11 cellular contexts compared by ENCODE assay signal in genomic region chr5:2738700-2739359, GRCh38. TPM values are rescaled to one million over a fixed set of nuclear protein-coding genes. Genes with fewer than 3 reads are reported as not detected.
A peak's percentile ranks its signal among the peaks of the same experiment; 100 is the strongest.
DNase-seq lines count a peak whose midpoint lies in the region; ATAC-seq, FAIRE-seq and TF ChIP-seq lines count a peak whose summit lies in the region.
"Had no signal": no experiment of that assay in that cellular context is flagged by ENCODE, and none has a peak within 500 bp of the region (broad histone marks: within the 10 kb centered on the region; RNA-seq: fewer than 3 reads in every experiment).

No MANE protein-coding gene starts in this region.

- H3K9me3 ChIP-seq in A549 (no peaks in the 10 kb centered on the region), NT2/D1 (ENCODE audit: insufficient read depth, low read length) (no peaks in the 10 kb centered on the region; the same call in 1 of the 2 replicates), neural cell (ENCODE audit: low read length) (peaks cover 12% of the 10 kb centered on the region)

- no peak for TF ChIP-seq POLR2A in A549 (IDR thresholded peaks at IDR 0.05; ENCODE audit: low read length)

- H2AFZ ChIP-seq in neural cell (ENCODE audit: low read depth, low read length) = no peak overlapping the region

- WGBS in A549 (ENCODE audit: missing lambda C conversion rate) = 9% methylated on average over 16 of the region's 54 CpGs

- no peak for TF ChIP-seq CTCF in A549 (IDR thresholded peaks at IDR 0.05)
- no peak for TF ChIP-seq CTCF in fibroblast of pulmonary artery (IDR thresholded peaks at IDR 0.05; ENCODE audit: low read length, missing control alignments)
- no peak for TF ChIP-seq CTCF in neural cell (IDR thresholded peaks at IDR 0.05; ENCODE audit: poor library complexity, severe bottlenecking)

- H3K4me2 ChIP-seq in A549 (peak overlapping the region; percentile 72), neural cell (ENCODE audit: low read length) (no peak overlapping the region)

- no peaks in the 10 kb centered on the region for H3K79me2 ChIP-seq in neural cell (replicated peaks; ENCODE audit: insufficient read depth, low read length)

- no peak for FAIRE-seq in A549 (lab: Jason Lieb, UNC)
- FAIRE-seq: urothelium cell line had no signal

- CTCF ChIA-PET in A549 (lab: Yijun Ruan, JAX) = interaction anchor here (1.0 kb wide), 1 partner anchor 23 kb away, joined by 3 read pairs; no protein-coding TSS in a partner anchor

- H3K36me3 ChIP-seq in NT2/D1 (ENCODE audit: insufficient read depth, insufficient read length, low read length) = peaks cover 10% of the 10 kb centered on the region
- no peaks in the 10 kb centered on the region for H3K36me3 ChIP-seq in neural cell (ENCODE audit: insufficient read depth, low read length)

- ATAC-seq in A549 = peak; percentile 33 to 57; a peak in 4 of 6 replicates
- ATAC-seq in HG03025 (IDR thresholded peaks at IDR 0.05; ENCODE audit: low FRiP score, unreplicated experiment) = no peak

- no peaks in the 10 kb centered on the region for H3K9me2 ChIP-seq in neural cell (ENCODE audit: insufficient read depth, low read length)

- TF ChIP-seq EP300 in A549 (IDR thresholded peaks at IDR 0.05) = no peak
- no peak for TF ChIP-seq EP300 in neural cell (conservative IDR thresholded peaks at IDR 0.05; ENCODE audit: poor library complexity, severe bottlenecking)

- POLR2A ChIA-PET in A549 (lab: Yijun Ruan, JAX) = no interaction called here

- H3K27me3 ChIP-seq in NT2/D1 (ENCODE audit: insufficient read depth, insufficient read length) (peaks cover 4% of the 10 kb centered on the region), neural cell (ENCODE audit: insufficient read depth, low read depth, low read length) (peaks cover 59% of the 10 kb centered on the region)

- H3K27ac ChIP-seq in A549 (no peak overlapping the region), neural cell (ENCODE audit: low read length) (no peak overlapping the region)

- DNase-seq in A549 (ENCODE audit: low read depth in 1 of 2, low spot score in 1 of 2) = no peak
- DNase-seq in NT2/D1 (ENCODE audit: low read depth, low spot score) = no peak
- DNase-seq in fibroblast of pulmonary artery (ENCODE audit: low read depth) = no peak
- DNase-seq in activated T-cell treated with anti-CD3 and anti-CD28 coated beads, Interleukin-2, amount 50 U/mL, for 48 hours = no peak
- DNase-seq in iPS-NIHi7 (ENCODE audit: extremely low spot score) = no peak
- no peak for DNase-seq in RKO (ENCODE audit: low spot score)
- DNase-seq: erythroblast had no signal

- H4K20me1 ChIP-seq in neural cell (ENCODE audit: insufficient read depth) = no peaks in the 10 kb centered on the region

- H3K9ac ChIP-seq in NT2/D1 (ENCODE audit: insufficient read length, low read depth) (peak overlapping the region; percentile 74), neural cell (ENCODE audit: low read length) (no peak overlapping the region)

- no peaks in the 10 kb centered on the region for H3F3A ChIP-seq in neural cell (ENCODE audit: insufficient read depth, low read length, poor library complexity, severe bottlenecking)

- H3K4me3 ChIP-seq in A549 (peak overlapping the region; percentile 39; the same call in 2 of the 3 replicates), NT2/D1 (ENCODE audit: insufficient read length, low read depth) (peak overlapping the region; percentile 50), fibroblast of pulmonary artery (replicated peaks; ENCODE audit: low read depth, low read length) (peak overlapping the region; percentile 47), neural cell (ENCODE audit: low read length) (peak overlapping the region; percentile 60)

- H3K4me1 ChIP-seq in A549 (no peaks in the 10 kb centered on the region), NT2/D1 (ENCODE audit: insufficient read depth, insufficient read length) (no peaks in the 10 kb centered on the region)

- TF ChIP-seq RAD21 in A549 (conservative IDR thresholded peaks at IDR 0.05 in 1 of 2, IDR thresholded peaks at IDR 0.05 in 1 of 2) (no peak), neural cell (conservative IDR thresholded peaks at IDR 0.05) (no peak)

TF ChIP-seq in A549, 52 proteins besides CTCF, POLR2A, EP300 and RAD21:
- TF ChIP-seq, protein P1, sequence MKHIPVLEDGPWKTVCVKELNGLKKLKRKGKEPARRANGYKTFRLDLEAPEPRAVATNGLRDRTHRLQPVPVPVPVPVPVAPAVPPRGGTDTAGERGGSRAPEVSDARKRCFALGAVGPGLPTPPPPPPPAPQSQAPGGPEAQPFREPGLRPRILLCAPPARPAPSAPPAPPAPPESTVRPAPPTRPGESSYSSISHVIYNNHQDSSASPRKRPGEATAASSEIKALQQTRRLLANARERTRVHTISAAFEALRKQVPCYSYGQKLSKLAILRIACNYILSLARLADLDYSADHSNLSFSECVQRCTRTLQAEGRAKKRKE (CRISPR knock-in tag; IDR thresholded peaks at IDR 0.05; ENCODE audit: low read depth) = no peak
- TF ChIP-seq BHLHE40 (IDR thresholded peaks at IDR 0.05; ENCODE audit: low read depth, low read length) = no peak
TF ChIP-seq in A549: peak in this region for 0.

TF ChIP-seq in neural cell, 6 proteins besides CTCF, POLR2A, EP300 and RAD21:
- TF ChIP-seq REST (IDR thresholded peaks at IDR 0.05; ENCODE audit: borderline replicate concordance) = no peak
- no peak for TF ChIP-seq TAF1 (IDR thresholded peaks at IDR 0.05; ENCODE audit: low read depth)
- TF ChIP-seq POLR2AphosphoS5 (IDR thresholded peaks at IDR 0.05) = no peak
- TF ChIP-seq EZH2 (IDR thresholded peaks at IDR 0.05; ENCODE audit: borderline replicate concordance, insufficient read depth, low read length, poor library complexity, severe bottlenecking) = no peak
- no peak for TF ChIP-seq MXI1 (conservative IDR thresholded peaks at IDR 0.05; ENCODE audit: poor library complexity, severe bottlenecking)
- TF ChIP-seq SMC3 (conservative IDR thresholded peaks at IDR 0.05; ENCODE audit: poor library complexity) = no peak

RNA-seq across cellular contexts. Expression of gene IRX2, which starts 12.6 kb away (rescaled TPM):
- 0.30 and 0.33 TPM in 2 replicates for polyA plus RNA-seq in A549 (2011; rRNA removed)
- polyA plus RNA-seq in A549 (2012; cell fraction: cytosol; rRNA removed) = 0.34 and 0.57 TPM in 2 replicates
- 0.56 and 0.73 TPM in 2 replicates for polyA plus RNA-seq in A549 (2012; cell fraction: nucleus; rRNA removed)
- polyA plus RNA-seq in A549 (2017; fragmentation: RNase III; extraction: RNeasy Plus Mini Kit Qiagen cat#74134 plus additional on column Dnase treatment) = 0.59 to 0.76 TPM (median 0.67 TPM) in 3 replicates
- not detected in 2 replicates for polyA minus RNA-seq in A549 (2011; rRNA and poly(A)+ RNA removed)
- polyA plus RNA-seq in neural cell = 0.16 and 0.95 TPM in 2 replicates
- polyA minus RNA-seq in neural cell = 0.49 and 0.93 TPM in 2 replicates
- polyA plus RNA-seq: IgD-negative memory B cell had no signal
